10 cellular contexts compared by ENCODE assay signal in the genomic region with DNA sequence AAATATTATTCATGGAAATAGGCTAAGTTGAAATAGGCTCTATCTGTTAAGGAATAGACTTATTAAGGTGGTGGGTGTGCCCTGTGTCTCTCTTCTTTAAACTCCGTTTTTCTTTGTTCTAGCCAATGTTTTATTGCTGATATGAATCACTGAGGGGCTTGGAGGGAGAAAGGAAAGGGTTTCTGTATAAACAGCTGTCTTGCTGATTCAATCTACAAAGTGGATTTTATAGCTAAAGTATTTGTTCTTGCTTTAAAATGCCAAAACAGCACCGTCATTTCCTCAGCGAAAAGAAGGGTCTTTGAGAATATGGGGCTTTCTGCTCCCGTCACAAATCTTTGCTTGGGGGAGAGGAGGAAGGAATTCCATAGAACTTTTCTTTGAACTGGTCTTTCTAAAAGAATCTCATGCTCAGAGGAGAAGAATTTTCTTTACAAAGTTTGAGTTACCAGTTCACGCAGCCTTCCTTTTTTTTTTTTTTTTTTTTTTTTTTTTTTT. TPM values are rescaled to one million over a fixed set of nuclear protein-coding genes. Genes with fewer than 3 reads are reported as not detected.
DNase-seq lines count a peak whose midpoint lies in the region; ATAC-seq and TF ChIP-seq lines count a peak whose summit lies in the region.
"Had no signal": no experiment of that assay in that cellular context is flagged by ENCODE, and none has a peak within 500 bp of the region (broad histone marks: within the 10 kb centered on the region; RNA-seq: fewer than 3 reads in every experiment).

No MANE protein-coding gene starts in this region.

- peaks cover 37% of the 10 kb centered on the region for H3K36me3 ChIP-seq in HUES6 (ENCODE audit: control insufficient read depth, insufficient read depth, low read length)

- peaks cover 19% of the 10 kb centered on the region for H3K4me1 Mint-ChIP-seq in activated T-helper 2 cell treated with anti-CD3 and anti-CD28 coated beads, Interferon-gamma antibody, Interleukin-2, Interleukin-4, amounts not matched to agents 10 μg/mL and 5 μg/mL and 100 μg/mL, durations not matched to agents 14 hours and 24 hours and 36 hours (ENCODE audit: low read depth)

- H3K9ac ChIP-seq in HUES6 (ENCODE audit: low read length): peak overlapping the region; percentile 41

- no peaks in the 10 kb centered on the region for H3K27me3 Mint-ChIP-seq in activated T-helper 2 cell treated with anti-CD3 and anti-CD28 coated beads, Interferon-gamma antibody, Interleukin-2, Interleukin-4, amounts not matched to agents 10 μg/mL and 5 μg/mL and 100 μg/mL, durations not matched to agents 14 hours and 24 hours and 36 hours (ENCODE audit: low read depth)
- H3K27me3 Mint-ChIP-seq: dendritic cell treated with granulocyte-macrophage colony-stimulating factor and Interleukin-4, amounts not matched to agents 40 ng/mL and 50 ng/mL, for 4 days had no signal

- DNase-seq in DMS 273 treated with DMSO at 0.1 percent for 48 hours (lab: John Stamatoyannopoulos, UW) (peak; percentile 41), myocyte (ENCODE audit: low read depth) (peak; percentile 51), NCI-H524 treated with DMSO at 0.1 percent for 48 hours (lab: John Stamatoyannopoulos, UW) (no peak)
- no peak for DNase-seq in activated T-helper 2 cell treated with anti-CD3 and anti-CD28 coated beads, Interferon-gamma antibody, Interleukin-2, Interleukin-4, amounts not matched to agents 10 μg/mL and 5 μg/mL and 100 μg/mL, durations not matched to agents 14 hours and 24 hours and 36 hours (ENCODE audit: low spot score)
- DNase-seq: transverse colon had no signal

- H3K27me3 ChIP-seq in HUES6 (ENCODE audit: control insufficient read depth, insufficient read depth, low read length): no peaks in the 10 kb centered on the region
- H3K27me3 ChIP-seq: transverse colon had no signal

- peak overlapping the region; percentile 70; the same call in 1 of the 2 replicates for H3K27ac ChIP-seq in HUES6 (ENCODE audit: low read depth, low read length)
- H3K27ac ChIP-seq: transverse colon had no signal

- H3K4me3 ChIP-seq in HUES6 (ENCODE audit: low read depth, low read length): peak overlapping the region; percentile 14; the same call in 1 of the 2 replicates
- H3K4me3 ChIP-seq: transverse colon had no signal

- H3K27ac Mint-ChIP-seq in activated T-helper 2 cell treated with anti-CD3 and anti-CD28 coated beads, Interferon-gamma antibody, Interleukin-2, Interleukin-4, amounts not matched to agents 10 μg/mL and 5 μg/mL and 100 μg/mL, durations not matched to agents 14 hours and 24 hours and 36 hours: peak overlapping the region; percentile 10
- H3K27ac Mint-ChIP-seq: dendritic cell treated with granulocyte-macrophage colony-stimulating factor and Interleukin-4, amounts not matched to agents 40 ng/mL and 50 ng/mL, for 4 days had no signal

- H3K9me3 ChIP-seq in HUES6 (ENCODE audit: control insufficient read depth, insufficient read depth, low read depth, low read length): peaks cover 19% of the 10 kb centered on the region
- H3K9me3 ChIP-seq: transverse colon had no signal

- H3K4me1 ChIP-seq in HUES6 (ENCODE audit: control insufficient read depth, insufficient read depth, low read length): peaks cover 43% of the 10 kb centered on the region

- ATAC-seq in GM18505 (IDR thresholded peaks at IDR 0.05; ENCODE audit: unreplicated experiment) (no peak), HG03280 (IDR thresholded peaks at IDR 0.05; ENCODE audit: unreplicated experiment) (no peak), GM18858 (IDR thresholded peaks at IDR 0.05; ENCODE audit: unreplicated experiment) (no peak)

- H3K36me3 Mint-ChIP-seq in activated T-helper 2 cell treated with anti-CD3 and anti-CD28 coated beads, Interferon-gamma antibody, Interleukin-2, Interleukin-4, amounts not matched to agents 10 μg/mL and 5 μg/mL and 100 μg/mL, durations not matched to agents 14 hours and 24 hours and 36 hours (ENCODE audit: low read depth): peaks cover 91% of the 10 kb centered on the region

- no peak overlapping the region for H3K4me3 Mint-ChIP-seq in activated T-helper 2 cell treated with anti-CD3 and anti-CD28 coated beads, Interferon-gamma antibody, Interleukin-2, Interleukin-4, amounts not matched to agents 10 μg/mL and 5 μg/mL and 100 μg/mL, durations not matched to agents 14 hours and 24 hours and 36 hours (ENCODE audit: low read depth)
- H3K4me3 Mint-ChIP-seq: dendritic cell treated with granulocyte-macrophage colony-stimulating factor and Interleukin-4, amounts not matched to agents 40 ng/mL and 50 ng/mL, for 4 days had no signal

- intact Hi-C loops in activated T-helper 2 cell treated with anti-CD3 and anti-CD28 coated beads, Interferon-gamma antibody, Interleukin-2, Interleukin-4, amounts not matched to agents 10 μg/mL and 5 μg/mL and 100 μg/mL, durations not matched to agents 14 hours and 24 hours and 36 hours (cut with micrococcal nuclease): no loop called here

- peaks cover 30% of the 10 kb centered on the region for H3K9me3 Mint-ChIP-seq in activated T-helper 2 cell treated with anti-CD3 and anti-CD28 coated beads, Interferon-gamma antibody, Interleukin-2, Interleukin-4, amounts not matched to agents 10 μg/mL and 5 μg/mL and 100 μg/mL, durations not matched to agents 14 hours and 24 hours and 36 hours

- TF ChIP-seq POLR2A in GM18505 (IDR thresholded peaks at IDR 0.05; ENCODE audit: borderline replicate concordance, extremely low read depth, insufficient read depth, insufficient read length): no peak

RNA-seq across cellular contexts. Expression of gene MSI2, which starts 39.3 kb away (rescaled TPM):
- 181 and 198 TPM in 2 replicates for total RNA-seq in activated T-helper 2 cell treated with anti-CD3 and anti-CD28 coated beads, Interferon-gamma antibody, Interleukin-2, Interleukin-4, amounts not matched to agents 10 μg/mL and 5 μg/mL and 100 μg/mL, durations not matched to agents 14 hours and 24 hours and 36 hours
- total RNA-seq in myocyte: 115 and 126 TPM in 2 replicates
- polyA plus RNA-seq in myocyte (2012): 95.2 TPM

Comparison
In these comparisons a context has a peak if more than half of its experiments do, and no peak if none do; other contexts are left out.
1. DNase-seq: peak in DMS 273 treated with DMSO at 0.1 percent for 48 hours (single experiment) and myocyte (single experiment); none in activated T-helper 2 cell treated with anti-CD3 and anti-CD28 coated beads, Interferon-gamma antibody, Interleukin-2, Interleukin-4, amounts not matched to agents 10 μg/mL and 5 μg/mL and 100 μg/mL, durations not matched to agents 14 hours and 24 hours and 36 hours (single experiment) and NCI-H524 treated with DMSO at 0.1 percent for 48 hours (single experiment).